ENCODE assay signal across 10 cellular contexts in genomic region chrX:63746278-63746677, GRCh38. TPM values are rescaled to one million over a fixed set of nuclear protein-coding genes. Genes with fewer than 3 reads are reported as not detected.
DNase-seq lines count a peak whose midpoint lies in the region; ATAC-seq, FAIRE-seq and TF ChIP-seq lines count a peak whose summit lies in the region.
"Had no signal": no experiment of that assay in that cellular context is flagged by ENCODE, and none has a peak within 500 bp of the region (broad histone marks: within the 10 kb centered on the region; RNA-seq: fewer than 3 reads in every experiment).

No MANE protein-coding gene starts in this region.

- H3K36me3 Mint-ChIP-seq in activated naive CD8-positive, alpha-beta T cell treated with anti-CD3 and anti-CD28 coated beads, Interleukin-2, amount 50 U/mL, for 24 hours (ENCODE audit: low read depth): no peaks in the 10 kb centered on the region

- no peaks in the 10 kb centered on the region for H3K36me3 ChIP-seq in suprapubic skin
- no peaks in the 10 kb centered on the region for H3K36me3 ChIP-seq in kidney (ENCODE audit: control insufficient read depth in 1 of 2, insufficient read depth in 2 of 2, low read length in 2 of 2)

- H3K9me3 Mint-ChIP-seq in activated naive CD8-positive, alpha-beta T cell treated with anti-CD3 and anti-CD28 coated beads, Interleukin-2, amount 50 U/mL, for 24 hours: no peaks in the 10 kb centered on the region

- TF ChIP-seq EP300 in suprapubic skin (IDR thresholded peaks at IDR 0.05): no peak

- H3K4me1 ChIP-seq in suprapubic skin (peaks cover 34% of the 10 kb centered on the region), kidney (ENCODE audit: control insufficient read depth in 1 of 2, insufficient read depth in 1 of 2, low read depth in 1 of 2, low read length in 2 of 2) (peaks cover 0 to 2% of the 10 kb centered on the region in 2 donors)

- DNase-seq in GM12892 (ENCODE audit: insufficient read length): no peak
- peak; percentile 5 for DNase-seq in activated naive CD8-positive, alpha-beta T cell treated with anti-CD3 and anti-CD28 coated beads, Interleukin-2, amount 50 U/mL, for 24 hours
- DNase-seq in ureter (ENCODE audit: low spot score): no peak
- no peak for DNase-seq in omental fat pad (ENCODE audit: low spot score)
- DNase-seq in suprapubic skin (ENCODE audit: low spot score in 2 of 2): no peak
- no peak for DNase-seq in kidney
- DNase-seq: hippocampal formation had no signal

- H3K9me3 ChIP-seq in suprapubic skin (no peaks in the 10 kb centered on the region), kidney (ENCODE audit: control insufficient read depth in 1 of 2, low read length in 2 of 2) (no peaks in the 10 kb centered on the region)

- H3K4me1 Mint-ChIP-seq in activated naive CD8-positive, alpha-beta T cell treated with anti-CD3 and anti-CD28 coated beads, Interleukin-2, amount 50 U/mL, for 24 hours: peaks cover 50% of the 10 kb centered on the region

- no peaks in the 10 kb centered on the region for H3K27me3 ChIP-seq in suprapubic skin

- H3K4me3 ChIP-seq in suprapubic skin (no peak overlapping the region), kidney (ENCODE audit: low read length in 2 of 2) (no peak overlapping the region)

- ATAC-seq in GM19397 (IDR thresholded peaks at IDR 0.05; ENCODE audit: unreplicated experiment): peak; percentile 73
- ATAC-seq in HG03108 (IDR thresholded peaks at IDR 0.05; ENCODE audit: unreplicated experiment): peak; percentile 90
- peak; percentile 97 for ATAC-seq in activated naive CD8-positive, alpha-beta T cell treated with anti-CD3 and anti-CD28 coated beads, Interleukin-2, amount 50 U/mL, for 24 hours
- ATAC-seq in omental fat pad (ENCODE audit: low FRiP score): no peak

- FAIRE-seq in GM12892 (lab: Jason Lieb, UNC) (peak; percentile 38), kidney (lab: Jason Lieb, UNC) (no peak)
- FAIRE-seq: bronchial epithelial cell had no signal

- peak overlapping the region; percentile 68 for H3K27ac Mint-ChIP-seq in activated naive CD8-positive, alpha-beta T cell treated with anti-CD3 and anti-CD28 coated beads, Interleukin-2, amount 50 U/mL, for 24 hours

- intact Hi-C loops in kidney (cut with DNase I): no loop called here

- H3K27ac ChIP-seq in suprapubic skin: no peak overlapping the region
- no peak overlapping the region for H3K27ac ChIP-seq in kidney (ENCODE audit: low read depth in 2 of 2, low read length in 2 of 2)

- 84% methylated on average over 1 of the region's 1 CpG for WGBS in suprapubic skin

- peak overlapping the region; percentile 42 for H3K4me3 Mint-ChIP-seq in activated naive CD8-positive, alpha-beta T cell treated with anti-CD3 and anti-CD28 coated beads, Interleukin-2, amount 50 U/mL, for 24 hours

- H3K27me3 Mint-ChIP-seq in activated naive CD8-positive, alpha-beta T cell treated with anti-CD3 and anti-CD28 coated beads, Interleukin-2, amount 50 U/mL, for 24 hours: no peaks in the 10 kb centered on the region

- no peak for TF ChIP-seq POLR2A in GM12892 (IDR thresholded peaks at IDR 0.05; ENCODE audit: low read depth, low read length)
- no peak for TF ChIP-seq POLR2A in suprapubic skin (IDR thresholded peaks at IDR 0.05)

- TF ChIP-seq CTCF in omental fat pad (IDR thresholded peaks at IDR 0.05): no peak
- TF ChIP-seq CTCF in suprapubic skin (IDR thresholded peaks at IDR 0.05): no peak
- TF ChIP-seq CTCF in kidney (IDR thresholded peaks at IDR 0.05; ENCODE audit: borderline replicate concordance, extremely low read depth, insufficient read depth): no peak

- no peak overlapping the region for H3K9ac ChIP-seq in kidney (ENCODE audit: low read length in 2 of 2)

RNA-seq across cellular contexts. Expression of gene ARHGEF9, which starts 38.7 kb away (rescaled TPM):
- 14.4 TPM for polyA plus RNA-seq in GM12892 (2012; ENCODE audit: missing spikeins)
- total RNA-seq in ureter (35.9 TPM), omental fat pad (1 to 10 TPM; 5.4 to 9.5 (median 9.0) TPM), suprapubic skin (10 to 100 TPM; 18.2 to 34.3 (median 22.3) TPM), kidney (26.4 TPM)
- polyA plus RNA-seq in kidney (ENCODE audit: insufficient read depth, low read depth, low replicate concordance): 20.0 TPM
